20 cellular contexts compared by ENCODE assay signal in the genomic region with DNA sequence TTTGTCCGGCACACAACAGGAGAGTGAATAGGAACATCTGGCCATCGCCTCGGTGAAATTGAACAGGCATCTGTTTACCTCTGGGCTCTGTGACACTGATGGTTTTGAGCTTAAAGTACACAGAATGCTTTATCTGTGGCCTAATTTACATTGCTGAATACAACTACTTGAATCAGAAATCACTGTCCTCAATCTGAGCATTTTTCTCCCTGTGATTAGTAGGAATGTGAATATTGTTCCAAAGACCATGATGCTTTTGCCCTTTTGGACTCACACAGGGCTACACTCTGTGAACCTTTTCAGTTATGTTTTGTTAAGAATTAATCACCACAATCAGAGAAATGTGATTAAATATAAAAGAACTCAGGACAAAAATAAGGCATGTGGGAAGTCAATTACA.
A peak's percentile ranks its signal among the peaks of the same experiment; 100 is the strongest.
DNase-seq lines count a peak whose midpoint lies in the region; ATAC-seq and TF ChIP-seq lines count a peak whose summit lies in the region.
"Had no signal": no experiment of that assay in that cellular context is flagged by ENCODE, and none has a peak within 500 bp of the region (broad histone marks: within the 10 kb centered on the region; RNA-seq: fewer than 3 reads in every experiment).

No MANE protein-coding gene starts in this region.

- intact Hi-C loops in activated CD4-positive, alpha-beta memory T cell treated with anti-CD3 and anti-CD28 coated beads for 36 hours (cut with micrococcal nuclease): no loop called here

- DNase-seq in NCI-H1930 (lab: John Stamatoyannopoulos, UW) (peak; percentile 15 to 67), brain microvascular endothelial cell (peak; percentile 18), left lobe of liver (ENCODE audit: low spot score) (no peak), iPS-NIHi7 (ENCODE audit: extremely low spot score) (no peak)
- DNase-seq in activated CD4-positive, alpha-beta memory T cell treated with anti-CD3 and anti-CD28 coated beads for 36 hours: no peak
- DNase-seq: activated CD4-positive, alpha-beta T cell treated with anti-CD3 and anti-CD28 coated beads for 36 hours; activated CD8-positive, alpha-beta memory T cell treated with anti-CD3 and anti-CD28 coated beads, Interleukin-2, amount 10 ng/mL, durations not matched to agents 7 days and 5 days; activated naive CD8-positive, alpha-beta T cell treated with anti-CD3 and anti-CD28 coated beads, Interleukin-2, amount 10 ng/mL, durations not matched to agents 7 days and 5 days; BE2C; COR-L47; H7; left lung; NCI-H526; Right ventricle myocardium superior; stimulated activated CD4-positive, alpha-beta T cell treated with anti-CD3 and anti-CD28 coated beads, Interleukin-12 subunit alpha, Interleukin-12 subunit beta, amount 100 ng/mL, for 4 hours had no signal

- H3K27me3 Mint-ChIP-seq in activated CD4-positive, alpha-beta memory T cell treated with anti-CD3 and anti-CD28 coated beads for 36 hours: no peaks in the 10 kb centered on the region
- H3K27me3 Mint-ChIP-seq: activated CD4-positive, alpha-beta T cell treated with anti-CD3 and anti-CD28 coated beads for 36 hours; activated CD8-positive, alpha-beta memory T cell treated with anti-CD3 and anti-CD28 coated beads, Interleukin-2, amount 10 ng/mL, durations not matched to agents 7 days and 5 days; activated naive CD8-positive, alpha-beta T cell treated with anti-CD3 and anti-CD28 coated beads, Interleukin-2, amount 10 ng/mL, durations not matched to agents 7 days and 5 days had no signal

- H3K4me2 ChIP-seq in skeletal muscle satellite cell (ENCODE audit: low read length): peak overlapping the region; percentile 36
- H3K4me2 ChIP-seq: neural progenitor cell had no signal

- H3K27ac Mint-ChIP-seq in activated CD4-positive, alpha-beta memory T cell treated with anti-CD3 and anti-CD28 coated beads for 36 hours: no peak overlapping the region
- H3K27ac Mint-ChIP-seq: activated CD4-positive, alpha-beta T cell treated with anti-CD3 and anti-CD28 coated beads for 36 hours; activated CD8-positive, alpha-beta memory T cell treated with anti-CD3 and anti-CD28 coated beads, Interleukin-2, amount 10 ng/mL, durations not matched to agents 7 days and 5 days; activated naive CD8-positive, alpha-beta T cell treated with anti-CD3 and anti-CD28 coated beads, Interleukin-2, amount 10 ng/mL, durations not matched to agents 7 days and 5 days; activated T-helper 2 cell treated with anti-CD3 and anti-CD28 coated beads, Interferon-gamma antibody, Interleukin-2, Interleukin-4, amounts not matched to agents 10 μg/mL and 5 μg/mL and 100 μg/mL, durations not matched to agents 14 hours and 24 hours and 36 hours; neural progenitor cell had no signal

- H3K36me3 ChIP-seq in brain microvascular endothelial cell (replicated peaks) (no peaks in the 10 kb centered on the region), skeletal muscle satellite cell (ENCODE audit: insufficient read depth, low read length) (no peaks in the 10 kb centered on the region)
- H3K36me3 ChIP-seq: BE2C, left lung, neural progenitor cell had no signal

- no peak overlapping the region for H3K4me3 Mint-ChIP-seq in activated CD4-positive, alpha-beta memory T cell treated with anti-CD3 and anti-CD28 coated beads for 36 hours
- H3K4me3 Mint-ChIP-seq: activated CD4-positive, alpha-beta T cell treated with anti-CD3 and anti-CD28 coated beads for 36 hours; activated CD8-positive, alpha-beta memory T cell treated with anti-CD3 and anti-CD28 coated beads, Interleukin-2, amount 10 ng/mL, durations not matched to agents 7 days and 5 days; activated naive CD8-positive, alpha-beta T cell treated with anti-CD3 and anti-CD28 coated beads, Interleukin-2, amount 10 ng/mL, durations not matched to agents 7 days and 5 days; neural progenitor cell had no signal

- peaks cover 3% of the 10 kb centered on the region for H3K4me1 Mint-ChIP-seq in activated CD4-positive, alpha-beta memory T cell treated with anti-CD3 and anti-CD28 coated beads for 36 hours (ENCODE audit: low read depth)
- H3K4me1 Mint-ChIP-seq: neural progenitor cell had no signal

- CTCF ChIA-PET in activated CD4-positive, alpha-beta memory T cell treated with anti-CD3 and anti-CD28 coated beads for 36 hours (lab: Charles Lee): no interaction called here

- H3K36me3 Mint-ChIP-seq in activated CD4-positive, alpha-beta memory T cell treated with anti-CD3 and anti-CD28 coated beads for 36 hours: peaks cover 8% of the 10 kb centered on the region

- peak overlapping the region; percentile 12 for H3K9ac ChIP-seq in skeletal muscle satellite cell (ENCODE audit: low read depth, low read length)
- H3K9ac ChIP-seq: neural progenitor cell had no signal

- no peaks in the 10 kb centered on the region for H3K9me3 ChIP-seq in skeletal muscle satellite cell (replicated peaks; ENCODE audit: low read length)
- H3K9me3 ChIP-seq: BE2C, left lung, upper lobe of left lung had no signal

- no peak overlapping the region for H3K4me3 ChIP-seq in brain microvascular endothelial cell (ENCODE audit: low read depth, low read length)
- no peak overlapping the region for H3K4me3 ChIP-seq in skeletal muscle satellite cell (ENCODE audit: low read length)
- H3K4me3 ChIP-seq: left lung, neural progenitor cell, upper lobe of left lung had no signal

- TF ChIP-seq CTCF in brain microvascular endothelial cell (IDR thresholded peaks at IDR 0.05; ENCODE audit: low read depth, low read length, missing control alignments): no peak

- no peaks in the 10 kb centered on the region for H3K9me3 Mint-ChIP-seq in activated CD4-positive, alpha-beta memory T cell treated with anti-CD3 and anti-CD28 coated beads for 36 hours
- H3K9me3 Mint-ChIP-seq: activated naive CD8-positive, alpha-beta T cell treated with anti-CD3 and anti-CD28 coated beads, Interleukin-2, amount 10 ng/mL, durations not matched to agents 7 days and 5 days; activated T-helper 2 cell treated with anti-CD3 and anti-CD28 coated beads, Interferon-gamma antibody, Interleukin-2, Interleukin-4, amounts not matched to agents 10 μg/mL and 5 μg/mL and 100 μg/mL, durations not matched to agents 14 hours and 24 hours and 36 hours; neural progenitor cell had no signal

- H3K27me3 ChIP-seq in brain microvascular endothelial cell (replicated peaks) (no peaks in the 10 kb centered on the region), skeletal muscle satellite cell (ENCODE audit: control insufficient read depth, insufficient read depth, low read length) (no peaks in the 10 kb centered on the region)
- H3K27me3 ChIP-seq: BE2C, left lung, neural progenitor cell, upper lobe of left lung had no signal

- peaks cover 10% of the 10 kb centered on the region for H3K4me1 ChIP-seq in skeletal muscle satellite cell (ENCODE audit: control insufficient read depth, insufficient read depth, low read length)
- H3K4me1 ChIP-seq: left lung, neural progenitor cell had no signal

- POLR2A ChIA-PET in activated CD4-positive, alpha-beta memory T cell treated with anti-CD3 and anti-CD28 coated beads for 36 hours (lab: Charles Lee): no interaction called here

- in situ Hi-C loops in brain microvascular endothelial cell (cut with HindIII; ENCODE audit: low pct_ligation_motif_present, low sequenced_read_pairs): no loop called here

- ATAC-seq in left lobe of liver: peak; percentile 66
- no peak for ATAC-seq in GM18861 (IDR thresholded peaks at IDR 0.05; ENCODE audit: unreplicated experiment)
- ATAC-seq: activated CD4-positive, alpha-beta T cell treated with anti-CD3 and anti-CD28 coated beads for 36 hours; activated CD8-positive, alpha-beta memory T cell treated with anti-CD3 and anti-CD28 coated beads, Interleukin-2, amount 10 ng/mL, durations not matched to agents 7 days and 5 days; left lung had no signal

- H3K27ac ChIP-seq in brain microvascular endothelial cell: peak overlapping the region; percentile 7
- H3K27ac ChIP-seq: left lung, neural progenitor cell had no signal

Comparison
In these comparisons a context has a peak if more than half of its experiments do, and no peak if none do; other contexts are left out.
1. DNase-seq: peak in NCI-H1930 (2 of 2) and brain microvascular endothelial cell (single experiment); none in left lobe of liver (single experiment), activated CD4-positive, alpha-beta memory T cell treated with anti-CD3 and anti-CD28 coated beads for 36 hours (single experiment) and iPS-NIHi7 (single experiment).